ENCODE assay signal across 8 cellular contexts in genomic region chr17:77391668-77392375, GRCh38.
DNase-seq lines count a peak whose midpoint lies in the region; ATAC-seq and TF ChIP-seq lines count a peak whose summit lies in the region.

No MANE protein-coding gene starts in this region.

- H3K4me3 ChIP-seq in esophagus squamous epithelium = no peak overlapping the region

- intact Hi-C loops in esophagus squamous epithelium (cut with DNase I) = no loop called here

- peak overlapping the region; percentile 41 for H3K4me3 Mint-ChIP-seq in WTC11
- peak overlapping the region; percentile 61 for H3K4me3 Mint-ChIP-seq in neural crest cell

- peak overlapping the region; percentile 98 for H3K27ac Mint-ChIP-seq in WTC11
- H3K27ac Mint-ChIP-seq in neural crest cell (ENCODE audit: unreplicated experiment) = peak overlapping the region; percentile 73

- TF ChIP-seq CTCF in WTC11 (IDR thresholded peaks at IDR 0.05) = no peak
- TF ChIP-seq CTCF in esophagus squamous epithelium (IDR thresholded peaks at IDR 0.05) = no peak
- no peak for TF ChIP-seq CTCF in neural crest cell (conservative IDR thresholded peaks at IDR 0.05)

- DNase-seq in GM04504 (ENCODE audit: low read depth) = peak; percentile 97
- DNase-seq in WTC11 (ENCODE audit: low spot score) = peak; percentile 51
- DNase-seq in esophagus squamous epithelium (lab: John Stamatoyannopoulos, UW) = no peak
- DNase-seq in neural crest cell (ENCODE audit: low read depth, low spot score) = no peak
- DNase-seq in NCI-H1092 treated with DMSO at 0.1 percent for 48 hours (lab: John Stamatoyannopoulos, UW) = no peak

- H3K27me3 Mint-ChIP-seq in WTC11 (ENCODE audit: low read depth) (no peaks in the 10 kb centered on the region), neural crest cell (ENCODE audit: low read depth) (no peaks in the 10 kb centered on the region)

- peaks cover 69 to 97% (median 73%) of the 10 kb centered on the region in 3 donors for H3K4me1 ChIP-seq in esophagus squamous epithelium

- peak; percentile 64 for ATAC-seq in WTC11
- ATAC-seq in HG03039 (IDR thresholded peaks at IDR 0.05; ENCODE audit: unreplicated experiment) = no peak
- no peak for ATAC-seq in GM21447 (IDR thresholded peaks at IDR 0.05; ENCODE audit: unreplicated experiment)
- no peak for ATAC-seq in GM18870 (IDR thresholded peaks at IDR 0.05; ENCODE audit: unreplicated experiment)

- H3K36me3 Mint-ChIP-seq in WTC11 (no peaks in the 10 kb centered on the region), neural crest cell (ENCODE audit: low read depth) (no peaks in the 10 kb centered on the region)

- no peaks in the 10 kb centered on the region for H3K9me3 Mint-ChIP-seq in WTC11
- no peaks in the 10 kb centered on the region for H3K9me3 Mint-ChIP-seq in neural crest cell

- H3K36me3 ChIP-seq in esophagus squamous epithelium = peaks cover 0 to 13% (median 0%) of the 10 kb centered on the region in 3 donors

- H3K27me3 ChIP-seq in esophagus squamous epithelium = no peaks in the 10 kb centered on the region

- 21 to 33% methylated on average over 5 of the region's 7 CpGs for WGBS in esophagus squamous epithelium, 2 donors

- H3K9me3 ChIP-seq in esophagus squamous epithelium = no peaks in the 10 kb centered on the region

- POLR2A ChIA-PET in WTC11 (lab: Charles Lee) = interaction anchor here (0.9 to 1.8 kb wide), 3 partner anchors 9 to 29 kb away, joined by 3 to 8 read pairs (median 7); no protein-coding TSS in a partner anchor

- TF ChIP-seq POLR2A in esophagus squamous epithelium (IDR thresholded peaks at IDR 0.05) = no peak

- H3K4me1 Mint-ChIP-seq in WTC11 (peaks cover 82% of the 10 kb centered on the region), neural crest cell (peaks cover 80% of the 10 kb centered on the region)

- H3K27ac ChIP-seq in esophagus squamous epithelium = peak overlapping the region; percentile 43 to 93 (median 84)

- CTCF ChIA-PET in WTC11 (lab: Charles Lee) = interaction anchor here (0.5 to 5.1 kb wide), 13 partner anchors 9 to 113 kb away, joined by 3 to 57 read pairs (median 5); no protein-coding TSS in a partner anchor

TF ChIP-seq in WTC11, 78 proteins besides CTCF, POLR2A, EP300 and RAD21:
- TF ChIP-seq ZNF396 (CRISPR knock-in tag; IDR thresholded peaks at IDR 0.05; ENCODE audit: borderline replicate concordance) (no peak), FOXK1 (CRISPR knock-in tag; IDR thresholded peaks at IDR 0.05) (peak; percentile 36; the same call in 1 of the 2 replicates), TEAD1 (CRISPR knock-in tag; IDR thresholded peaks at IDR 0.05) (peak; percentile 36; the same call in 1 of the 2 replicates)
TF ChIP-seq in WTC11: peak in this region for 2.

Comparison
In these comparisons a context has a peak if more than half of its experiments do, and no peak if none do; other contexts are left out.
1. DNase-seq: peak in GM04504 (single experiment) and WTC11 (single experiment); none in esophagus squamous epithelium (single experiment), neural crest cell (single experiment) and NCI-H1092 treated with DMSO at 0.1 percent for 48 hours (single experiment).